Comparison of ENCODE assay signal across 8 cellular contexts in the genomic region with DNA sequence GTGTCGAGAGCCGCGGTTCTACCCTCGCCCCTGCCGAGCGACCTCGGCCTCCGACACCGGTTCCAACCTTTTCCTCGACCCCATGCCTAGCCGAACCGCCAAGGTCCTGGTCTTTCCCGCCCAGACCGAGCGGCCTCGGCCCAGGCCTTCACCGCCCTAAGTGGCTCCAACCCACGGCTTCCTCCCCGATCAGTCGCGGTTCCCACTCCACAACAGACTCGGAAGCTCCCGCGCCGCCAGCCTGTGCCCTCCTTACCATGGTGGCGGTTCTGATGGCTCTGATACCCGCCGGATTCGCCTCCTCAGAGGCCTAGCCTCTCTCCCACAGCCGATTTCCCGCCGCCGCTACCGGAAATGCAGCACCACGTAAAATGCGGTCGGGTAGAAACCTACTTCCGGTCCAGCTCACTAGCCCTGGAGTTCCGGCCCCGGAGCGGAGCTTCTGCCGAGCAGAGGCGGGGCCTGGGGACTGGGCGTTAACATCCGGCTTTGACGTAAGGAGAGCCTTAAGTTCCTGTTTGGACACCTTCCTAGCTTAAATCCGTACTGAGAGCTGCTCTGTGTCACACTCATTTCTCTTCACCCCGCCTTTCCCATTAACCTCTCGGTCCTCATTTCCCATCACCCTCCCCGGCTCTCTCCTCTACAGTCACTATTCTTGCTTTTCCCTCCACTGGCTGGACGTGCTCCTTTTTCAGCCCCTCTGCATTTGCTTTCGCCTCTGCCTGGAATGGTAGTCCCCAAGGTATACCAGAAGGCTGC. TPM values are rescaled to one million over a fixed set of nuclear protein-coding genes. Genes with fewer than 3 reads are reported as not detected.
DNase-seq lines count a peak whose midpoint lies in the region; ATAC-seq, FAIRE-seq and TF ChIP-seq lines count a peak whose summit lies in the region.

A gene (minus strand): TSS at position 358 of the 762 bp plus-strand sequence. CDS start 99 bp downstream, at position 259.

- H3K79me2 ChIP-seq in keratinocyte (ENCODE audit: control insufficient read depth, insufficient read depth, low read length), result peaks cover 49% of the 10 kb centered on the region

- no peaks in the 10 kb centered on the region for H3K27me3 ChIP-seq in keratinocyte (ENCODE audit: control insufficient read depth, extremely low read depth, insufficient read depth, low read length)

- peak within 1 kb of the TSS; percentile 91 for H3K4me2 ChIP-seq in keratinocyte (ENCODE audit: control insufficient read depth, extremely low read depth, insufficient read depth, low read depth, low read length)

- peak within 1 kb of the TSS; percentile 94 for H2AFZ ChIP-seq in keratinocyte (ENCODE audit: control insufficient read depth, low read length)

- peak; percentile 95 for ATAC-seq in GM19043 (IDR thresholded peaks at IDR 0.05; ENCODE audit: low read depth, unreplicated experiment)
- ATAC-seq in HG03378 (IDR thresholded peaks at IDR 0.05; ENCODE audit: unreplicated experiment), result peak; percentile 95

- peak within 1 kb of the TSS; percentile 94 for H3K4me3 ChIP-seq in AG10803 (ENCODE audit: low read length)
- H3K4me3 ChIP-seq in keratinocyte (ENCODE audit: control insufficient read depth in 2 of 3, extremely low read depth in 1 of 3, insufficient read depth in 2 of 3, low read depth in 1 of 3, low read length in 3 of 3), result peak within 1 kb of the TSS; percentile 75 to 94 (median 81)

- no peaks in the 10 kb centered on the region for H3K9me3 ChIP-seq in keratinocyte (ENCODE audit: control insufficient read depth, low read depth, low read length)

- H3K4me1 ChIP-seq in keratinocyte (ENCODE audit: control insufficient read depth, extremely low read depth, insufficient read depth, low read length), result peaks cover 26% of the 10 kb centered on the region

- dilution Hi-C loops in keratinocyte (cut with MboI; ENCODE audit: extremely low pct_ligation_motif_present, low sequenced_read_pairs), result no loop called here

- no peaks in the 10 kb centered on the region for H3K9me1 ChIP-seq in keratinocyte (ENCODE audit: control insufficient read depth, extremely low read depth, insufficient read depth, low read length)

- TF ChIP-seq CTCF in AG10803 (conservative IDR thresholded peaks at IDR 0.05; ENCODE audit: low read length) (no peak), keratinocyte (optimal IDR thresholded peaks at IDR 0.05 in 1 of 3, IDR thresholded peaks at IDR 0.05 in 1 of 3, conservative IDR thresholded peaks at IDR 0.05 in 1 of 3; ENCODE audit: extremely low read depth in 1 of 3, insufficient read depth in 2 of 3, low read length in 3 of 3) (no peak)

- peak within 1 kb of the TSS; percentile 99 for H3K9ac ChIP-seq in keratinocyte (ENCODE audit: control insufficient read depth, extremely low read depth, insufficient read depth, low read length)

- peak; percentile 99 for DNase-seq in AG10803 (ENCODE audit: low read depth)
- DNase-seq in NCI-H460 (ENCODE audit: extremely low read depth, low read depth), result peak; percentile 98
- peak; percentile 95 for DNase-seq in activated CD4-positive, CD25-positive, alpha-beta regulatory T cell treated with anti-CD3 and anti-CD28 coated beads, Interleukin-2, amount 50 U/mL, for 72 hours
- DNase-seq in cerebellar nuclear complex (lab: John Stamatoyannopoulos, UW), result peak; percentile 89 to 94
- DNase-seq in keratinocyte (ENCODE audit: low read depth, low spot score), result peak; percentile 95
- DNase-seq in stimulated activated CD4-positive, alpha-beta T cell treated with anti-CD3 and anti-CD28 coated beads, Interleukin-15, amount 100 ng/mL, for 1 hour (ENCODE audit: low read depth in 1 of 2, low spot score in 1 of 2), result peak; percentile 89 to 90

- H3K36me3 ChIP-seq in keratinocyte (ENCODE audit: control insufficient read depth in 2 of 2, extremely low read depth in 1 of 2, insufficient read depth in 2 of 2, low read length in 2 of 2), result peaks cover 15 to 29% of the 10 kb centered on the region in 2 experiments

- FAIRE-seq in keratinocyte (lab: Jason Lieb, UNC), result peak; percentile 94

- H4K20me1 ChIP-seq in keratinocyte (ENCODE audit: control insufficient read depth, extremely low read depth, insufficient read depth, low read length), result peaks cover 25% of the 10 kb centered on the region

- H3K27ac ChIP-seq in keratinocyte (ENCODE audit: control insufficient read depth, insufficient read depth, low read length), result peak within 1 kb of the TSS; percentile 96

RNA-seq across cellular contexts. Expression of the gene that starts here (rescaled TPM):
- 577 and 607 TPM in 2 replicates for total RNA-seq in NCI-H460 (2014; rRNA removed; shearing (Covaris generic))
- polyA plus RNA-seq in NCI-H460 (2014; cell fraction: nucleus; rRNA removed), result 1,077 and 1,203 TPM in 2 replicates
- 149 to 209 TPM (median 199 TPM) in 3 replicates for polyA plus RNA-seq in keratinocyte
- polyA plus RNA-seq in keratinocyte (2011; ENCODE audit: low read depth), result 204 TPM
- polyA plus RNA-seq in keratinocyte (2011; cell fraction: cytosol; rRNA removed), result 87.8 and 149 TPM in 2 replicates
- 86.3 and 96.9 TPM in 2 replicates for polyA plus RNA-seq in keratinocyte (2011; cell fraction: nucleus; rRNA removed)
- polyA plus RNA-seq in keratinocyte (2012; ENCODE audit: low replicate concordance), result 110 and 165 TPM in 2 replicates
- polyA minus RNA-seq in keratinocyte, result 49.4 to 63.1 TPM (median 50.7 TPM) in 3 replicates
- 78.1 TPM for polyA minus RNA-seq in keratinocyte (2011; cell fraction: cytosol; rRNA and poly(A)+ RNA removed)
- 18.5 and 20.8 TPM in 2 replicates for polyA minus RNA-seq in keratinocyte (2011; cell fraction: nucleus; rRNA and poly(A)+ RNA removed)

Comparison
In these comparisons a context has a peak if more than half of its experiments do, and no peak if none do; other contexts are left out.
1. Peak in every context shown above with its lines: DNase-seq, ATAC-seq, H3K4me3 ChIP-seq and H3K27ac ChIP-seq.